In the genomic region with DNA sequence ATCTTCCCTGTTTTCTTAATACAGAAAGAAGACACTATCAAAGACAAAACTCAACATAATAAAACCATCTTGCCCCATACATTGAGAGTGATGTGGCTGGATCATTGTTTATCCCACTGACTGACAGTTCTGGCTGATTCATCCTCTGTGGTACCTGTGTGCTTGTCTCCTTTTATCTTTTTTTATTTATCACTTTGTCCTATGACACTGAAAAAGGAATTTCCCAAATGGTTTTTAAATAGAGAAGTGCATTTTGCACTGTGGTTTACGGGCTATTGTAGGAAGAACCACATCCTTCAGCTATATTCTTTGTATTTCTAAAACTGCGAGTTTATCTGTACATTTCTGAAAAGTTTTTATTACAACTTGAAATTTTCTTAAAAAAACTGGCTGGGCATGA, we compare ENCODE assay signal across 26 cellular contexts. TPM values are rescaled to one million over a fixed set of nuclear protein-coding genes. Genes with fewer than 3 reads are reported as not detected.
"Had no signal": no experiment of that assay in that cellular context is flagged by ENCODE, and none has a peak within 500 bp of the region (broad histone marks: within the 10 kb centered on the region; RNA-seq: fewer than 3 reads in every experiment).

No MANE protein-coding gene starts in this region.

- H3K9me3 ChIP-seq: Peyer's patch, SJCRH30 had no signal

- H3K27ac ChIP-seq: HL-60, PC-9, Peyer's patch, SJCRH30 had no signal

- H3K36me3 ChIP-seq: Peyer's patch, SJCRH30 had no signal

- H3K4me2 ChIP-seq: PC-9 had no signal

- H2AFZ ChIP-seq: PC-9 had no signal

- ATAC-seq: K562, Right ventricle myocardium inferior, SK-N-SH treated with all-trans-retinoic acid at 6 μM for 48 hours had no signal

- DNase-seq: NCI-H1092, NCI-H1105 treated with DMSO at 0.1 percent for 48 hours, NCI-H1417 treated with DMSO at 0.1 percent for 48 hours, NCI-H187, NCI-H2029, NCI-H2081 treated with DMSO at 0.1 percent for 48 hours, NCI-H2171, NCI-H226, NCI-H446, NCI-H510A, NCI-H524 treated with DMSO at 0.1 percent for 48 hours, NCI-H69, NCI-H774, PC-9, Peyer's patch, SHP77 treated with DMSO at 0.1 percent for 48 hours, SJCRH30 had no signal

- H3K4me1 Mint-ChIP-seq: IgD-negative memory B cell had no signal

- H3K4me1 ChIP-seq: Peyer's patch, SJCRH30 had no signal

- H3K4me3 ChIP-seq: K562, PC-9, Peyer's patch, SJCRH30 had no signal

- H3K27me3 ChIP-seq: Peyer's patch, SJCRH30 had no signal

- H3K9me3 Mint-ChIP-seq: IgD-negative memory B cell had no signal

- FAIRE-seq: HTR-8/SVneo, K562 had no signal

- H3K4me3 Mint-ChIP-seq: IgD-negative memory B cell had no signal

- H3K27ac Mint-ChIP-seq: IgD-negative memory B cell had no signal

RNA-seq across cellular contexts. Expression of a gene that starts 15.0 kb away (rescaled TPM):
- total RNA-seq: K562; MCF 10A; OCI-LY7; PC-9; Peyer's patch; Right ventricle myocardium inferior; SJCRH30; T-helper 1 cell treated with Interleukin-12 subunit alpha and Interleukin-12 subunit beta and Interleukin-4 antibody, amounts not matched to agents 30 ng/mL and 1 ng/mL, for 36 hours had no signal
- polyA plus RNA-seq: IgD-negative memory B cell had no signal
